9 cellular contexts compared by ENCODE assay signal in genomic region chr12:70845268-70845667, GRCh38.
"Had no signal": no experiment of that assay in that cellular context is flagged by ENCODE, and none has a peak within 500 bp of the region (broad histone marks: within the 10 kb centered on the region; RNA-seq: fewer than 3 reads in every experiment).

No MANE protein-coding gene starts in this region.

- ATAC-seq: GM23338, HCT116 had no signal

- H3K4me1 ChIP-seq: HAP-1 had no signal

- H3K4me3 ChIP-seq: GM23248, GM23338, HAP-1 had no signal

- H3K36me3 ChIP-seq: HAP-1 had no signal

- DNase-seq: GM23248, GOT3, H7, H9, HCEC 1CT, HFFc6 had no signal

- H3K9me3 ChIP-seq: HAP-1 had no signal
